Comparison of ENCODE assay signal across 1 cellular context in the genomic region with DNA sequence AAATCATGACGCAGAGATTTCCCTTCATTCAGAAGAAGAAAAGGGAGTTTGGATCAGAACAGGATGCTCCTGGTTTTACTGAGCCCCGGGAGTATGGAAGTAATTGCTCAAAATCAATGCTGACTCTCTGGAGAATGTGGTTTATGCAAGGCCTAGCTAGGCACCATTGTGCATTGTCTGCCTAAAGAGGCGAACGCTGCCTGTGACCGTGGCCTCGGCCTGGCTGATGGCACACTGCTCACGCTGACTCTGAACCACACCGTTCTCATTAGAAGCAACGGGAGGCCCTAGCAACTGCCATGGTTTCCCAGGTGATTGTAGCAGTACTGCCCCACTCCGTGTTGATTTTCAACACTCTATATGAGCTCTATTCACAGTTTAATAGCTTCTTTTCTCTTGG.
TF ChIP-seq lines count a peak whose summit lies in the region.

No MANE protein-coding gene starts in this region.

TF ChIP-seq in H1, 55 proteins besides CTCF, POLR2A, EP300 and RAD21:
- TF ChIP-seq BRCA1 (IDR thresholded peaks at IDR 0.05; ENCODE audit: low read depth, low read length), result no peak
- no peak for TF ChIP-seq FOSL1 (IDR thresholded peaks at IDR 0.05; ENCODE audit: insufficient read depth, low read depth, low read length)
- TF ChIP-seq SP4 (IDR thresholded peaks at IDR 0.05; ENCODE audit: low read length), result no peak
- no peak for TF ChIP-seq SIX5 (IDR thresholded peaks at IDR 0.05; ENCODE audit: low read depth, low read length)
